ENCODE assay signal across 10 cellular contexts in the genomic region with DNA sequence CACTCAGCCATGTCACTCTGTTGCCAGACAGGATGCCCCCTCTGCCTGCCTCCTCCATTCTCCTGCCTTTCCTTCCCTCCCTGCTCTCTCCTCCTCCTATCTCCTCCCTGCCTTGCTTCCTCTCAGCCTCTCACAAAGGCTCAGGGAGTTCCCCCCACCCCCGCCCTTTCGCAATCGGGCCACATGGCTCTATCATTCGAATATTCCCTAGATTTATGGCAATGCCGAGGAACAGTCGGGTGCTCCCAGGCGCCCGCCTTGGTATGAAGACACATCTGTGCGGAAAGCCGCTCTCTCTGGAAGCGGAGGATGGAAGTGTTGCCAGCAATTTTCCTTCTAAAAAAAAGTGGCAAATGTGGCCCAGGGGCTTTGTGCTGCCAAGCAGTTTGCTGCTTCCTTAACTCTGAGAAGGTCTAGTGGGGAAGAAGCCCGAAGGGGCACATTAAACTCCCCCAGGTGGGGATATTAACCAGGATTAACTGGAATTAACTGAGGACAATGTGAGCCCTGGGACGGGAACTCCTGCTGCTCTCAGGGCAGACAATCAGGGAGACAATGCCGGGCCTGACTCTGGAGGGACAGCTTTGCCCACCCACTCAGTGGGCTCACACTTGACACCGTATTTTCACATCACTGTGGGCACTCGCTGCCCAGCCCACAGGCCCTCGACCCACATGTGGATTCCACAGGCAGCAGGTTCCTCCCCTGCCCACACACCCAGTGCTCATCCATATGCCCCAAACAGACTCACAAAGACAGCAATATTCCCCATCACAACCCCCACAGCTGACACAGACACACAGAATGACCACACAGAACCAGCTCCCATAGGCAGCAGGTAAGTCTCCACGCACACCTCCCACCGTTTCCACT.
DNase-seq lines count a peak whose midpoint lies in the region; ATAC-seq, FAIRE-seq and TF ChIP-seq lines count a peak whose summit lies in the region.
"Had no signal": no experiment of that assay in that cellular context is flagged by ENCODE, and none has a peak within 500 bp of the region (broad histone marks: within the 10 kb centered on the region; RNA-seq: fewer than 3 reads in every experiment).

No MANE protein-coding gene starts in this region.

- no peaks in the 10 kb centered on the region for H3K27me3 ChIP-seq in CD8-positive, alpha-beta T cell (ENCODE audit: insufficient read depth, low read length)

- POLR2A ChIA-PET in CD8-positive, alpha-beta T cell (lab: Charles Lee) = no interaction called here

- H3K36me3 Mint-ChIP-seq in nephron (ENCODE audit: low read depth) = no peaks in the 10 kb centered on the region
- H3K36me3 Mint-ChIP-seq in glutamatergic neuron (ENCODE audit: unreplicated experiment) = no peaks in the 10 kb centered on the region
- H3K36me3 Mint-ChIP-seq in CD8-positive, alpha-beta T cell = no peaks in the 10 kb centered on the region

- peaks cover 4% of the 10 kb centered on the region for H3K9me3 Mint-ChIP-seq in nephron
- H3K9me3 Mint-ChIP-seq in glutamatergic neuron (ENCODE audit: unreplicated experiment) = peaks cover 3% of the 10 kb centered on the region
- H3K9me3 Mint-ChIP-seq in CD8-positive, alpha-beta T cell = no peaks in the 10 kb centered on the region

- FAIRE-seq in H54 (lab: Jason Lieb, UNC) = no peak

- TF ChIP-seq POLR2A in H54 (IDR thresholded peaks at IDR 0.05; ENCODE audit: low read depth, low read length) = no peak

- no peak for ATAC-seq in CD8-positive, alpha-beta T cell

- TF ChIP-seq CTCF in HFF-Myc (IDR thresholded peaks at IDR 0.05; ENCODE audit: low read depth, low read length, missing control alignments) (no peak), cardiac fibroblast (IDR thresholded peaks at IDR 0.05; ENCODE audit: low read depth, low read length) (no peak), nephron (IDR thresholded peaks at IDR 0.05; ENCODE audit: unreplicated experiment in 3 of 3) (no peak), glutamatergic neuron (IDR thresholded peaks at IDR 0.05; ENCODE audit: partially characterized antibody, unreplicated experiment) (no peak)
- TF ChIP-seq CTCF in CD8-positive, alpha-beta T cell (IDR thresholded peaks at IDR 0.05) = no peak

- peaks cover 8% of the 10 kb centered on the region for H3K4me1 ChIP-seq in CD8-positive, alpha-beta T cell (ENCODE audit: insufficient read depth, low read length)

- no peak overlapping the region for H3K4me3 Mint-ChIP-seq in nephron
- H3K4me3 Mint-ChIP-seq in glutamatergic neuron (ENCODE audit: unreplicated experiment) = no peak overlapping the region
- no peak overlapping the region for H3K4me3 Mint-ChIP-seq in CD8-positive, alpha-beta T cell

- intact Hi-C loops in CD8-positive, alpha-beta T cell (cut with DNase I, micrococcal nuclease) = no loop called here

- peaks cover 49% of the 10 kb centered on the region for H3K4me1 Mint-ChIP-seq in nephron
- H3K4me1 Mint-ChIP-seq in glutamatergic neuron (ENCODE audit: low read depth, unreplicated experiment) = peaks cover 6% of the 10 kb centered on the region
- peaks cover 9% of the 10 kb centered on the region for H3K4me1 Mint-ChIP-seq in CD8-positive, alpha-beta T cell (ENCODE audit: low read depth)

- peaks cover 17% of the 10 kb centered on the region for H3K27me3 Mint-ChIP-seq in nephron (ENCODE audit: low read depth)
- peaks cover 9% of the 10 kb centered on the region for H3K27me3 Mint-ChIP-seq in glutamatergic neuron (ENCODE audit: unreplicated experiment)
- peaks cover 3% of the 10 kb centered on the region for H3K27me3 Mint-ChIP-seq in CD8-positive, alpha-beta T cell (ENCODE audit: low read depth)

- H3K27ac Mint-ChIP-seq in nephron (peak overlapping the region; percentile 14 to 85 (median 46)), glutamatergic neuron (ENCODE audit: unreplicated experiment) (no peak overlapping the region)
- no peak overlapping the region for H3K27ac Mint-ChIP-seq in CD8-positive, alpha-beta T cell

- no peaks in the 10 kb centered on the region for H3K9me3 ChIP-seq in CD8-positive, alpha-beta T cell (ENCODE audit: low read length)

- H3K4me3 ChIP-seq in HFF-Myc (replicated peaks; ENCODE audit: low read depth, low read length) = no peak overlapping the region
- no peak overlapping the region for H3K4me3 ChIP-seq in cardiac fibroblast (replicated peaks in 1 of 2; ENCODE audit: low read depth in 2 of 2, low read length in 2 of 2)
- no peak overlapping the region for H3K4me3 ChIP-seq in CD8-positive, alpha-beta T cell (ENCODE audit: low read depth, low read length)

- peak; percentile 59 for DNase-seq in AG08396 (ENCODE audit: low spot score)
- DNase-seq in HFF-Myc (ENCODE audit: extremely low read depth, low read depth) = peak; percentile 42
- DNase-seq in cardiac fibroblast (ENCODE audit: low read depth in 2 of 2) = peak; percentile 62 to 82
- DNase-seq in H54 (ENCODE audit: insufficient read length, low spot score) = no peak
- no peak for DNase-seq in activated T-cell treated with anti-CD3 and anti-CD28 coated beads for 4 hours
- no peak for DNase-seq in glutamatergic neuron
- no peak for DNase-seq in CD8-positive, alpha-beta T cell
- DNase-seq: amniotic stem cell, NCI-H2171 treated with DMSO at 0.1 percent for 48 hours had no signal

- no peaks in the 10 kb centered on the region for H3K36me3 ChIP-seq in CD8-positive, alpha-beta T cell (ENCODE audit: insufficient read depth, low read length)

- no peak overlapping the region for H3K27ac ChIP-seq in CD8-positive, alpha-beta T cell (ENCODE audit: low read depth, low read length)

- CTCF ChIA-PET in CD8-positive, alpha-beta T cell (lab: Charles Lee) = no interaction called here

Comparison
In these comparisons a context has a peak if more than half of its experiments do, and no peak if none do; other contexts are left out.
1. DNase-seq: peak in AG08396 (single experiment), HFF-Myc (single experiment) and cardiac fibroblast (2 of 2); none in H54 (single experiment), activated T-cell treated with anti-CD3 and anti-CD28 coated beads for 4 hours (single experiment), glutamatergic neuron (single experiment) and CD8-positive, alpha-beta T cell (0 of 7).
2. H3K27ac Mint-ChIP-seq: peak in nephron (3 of 3); none in glutamatergic neuron (single experiment) and CD8-positive, alpha-beta T cell (single experiment).